ENCODE assay signal across 8 cellular contexts in genomic region chr13:114115191-114115671, GRCh38. TPM values are rescaled to one million over a fixed set of nuclear protein-coding genes. Genes with fewer than 3 reads are reported as not detected.
DNase-seq lines count a peak whose midpoint lies in the region; ATAC-seq and TF ChIP-seq lines count a peak whose summit lies in the region.

No MANE protein-coding gene starts in this region.

- intact Hi-C loops in sigmoid colon (cut with DNase I) = no loop called here

- peaks cover 0 to 6% (median 0%) of the 10 kb centered on the region in 7 donors for H3K9me3 Mint-ChIP-seq in CD4-positive, CD25-positive, alpha-beta regulatory T cell

- TF ChIP-seq EP300 in gastroesophageal sphincter (IDR thresholded peaks at IDR 0.05) (no peak), sigmoid colon (IDR thresholded peaks at IDR 0.05) (no peak)

- no peaks in the 10 kb centered on the region for H3K9me3 ChIP-seq in CD4-positive, CD25-positive, alpha-beta regulatory T cell (ENCODE audit: control insufficient read depth in 2 of 2, low read length in 2 of 2)
- H3K9me3 ChIP-seq in gastroesophageal sphincter = no peaks in the 10 kb centered on the region
- H3K9me3 ChIP-seq in sigmoid colon = no peaks in the 10 kb centered on the region

- no peak overlapping the region for H3K4me3 ChIP-seq in CD4-positive, CD25-positive, alpha-beta regulatory T cell (ENCODE audit: low read depth, low read length)
- H3K4me3 ChIP-seq in WI38 (ENCODE audit: low read depth, low read length) = 0 out of 2 replicates have a peak overlapping the region, but pooled peaks have one; percentile 5
- H3K4me3 ChIP-seq in gastroesophageal sphincter = no peak overlapping the region
- no peak overlapping the region for H3K4me3 ChIP-seq in sigmoid colon

- peaks cover 34% of the 10 kb centered on the region for H3K36me3 ChIP-seq in CD4-positive, CD25-positive, alpha-beta regulatory T cell (ENCODE audit: control insufficient read depth, insufficient read depth, low read length)
- H3K36me3 ChIP-seq in gastroesophageal sphincter (peaks cover 0 to 17% of the 10 kb centered on the region in 2 donors), sigmoid colon (no peaks in the 10 kb centered on the region)

- H3K27ac ChIP-seq in CD4-positive, CD25-positive, alpha-beta regulatory T cell (ENCODE audit: insufficient read depth, low read length, poor library complexity, severe bottlenecking) = peak overlapping the region; percentile 65
- peak overlapping the region in 3 of 4 donors; percentile 37 to 55 (median 38) for H3K27ac ChIP-seq in gastroesophageal sphincter
- H3K27ac ChIP-seq in sigmoid colon = peak overlapping the region in 3 of 4 donors; percentile 25 to 38 (median 28)

- no peak for TF ChIP-seq POLR2A in gastroesophageal sphincter (IDR thresholded peaks at IDR 0.05)
- no peak for TF ChIP-seq POLR2A in sigmoid colon (IDR thresholded peaks at IDR 0.05)

- no peaks in the 10 kb centered on the region for H3K27me3 ChIP-seq in CD4-positive, CD25-positive, alpha-beta regulatory T cell (ENCODE audit: control insufficient read depth, insufficient read depth, low read length)
- H3K27me3 ChIP-seq in gastroesophageal sphincter (no peaks in the 10 kb centered on the region), sigmoid colon (no peaks in the 10 kb centered on the region)

- H3K36me3 Mint-ChIP-seq in CD4-positive, CD25-positive, alpha-beta regulatory T cell = peaks cover 18% of the 10 kb centered on the region

- ATAC-seq in CD4-positive, CD25-positive, alpha-beta regulatory T cell (ENCODE audit: low read depth in 2 of 2) = peak in 1 of 2 donors; percentile 12
- ATAC-seq in HG02678 (IDR thresholded peaks at IDR 0.05; ENCODE audit: unreplicated experiment) = peak; percentile 62
- ATAC-seq in gastroesophageal sphincter = no peak

- 30% methylated on average over 9 of the region's 25 CpGs; no CpG with 5 or more reads in 1 of the 2 donors for WGBS in gastroesophageal sphincter (ENCODE audit: low coverage in 1 of 2), 2 donors
- WGBS in sigmoid colon, 2 donors = 10 to 51% methylated on average over 25 of the region's 25 CpGs

- TF ChIP-seq CTCF in WI38 (IDR thresholded peaks at IDR 0.05; ENCODE audit: low read depth, low read length) (peak; percentile 15; the same call in 1 of the 2 replicates), gastroesophageal sphincter (IDR thresholded peaks at IDR 0.05) (peak in 1 of 4 experiments; percentile 25), sigmoid colon (IDR thresholded peaks at IDR 0.05) (no peak)

- peaks cover 25 to 78% (median 47%) of the 10 kb centered on the region in 4 donors for H3K4me1 Mint-ChIP-seq in CD4-positive, CD25-positive, alpha-beta regulatory T cell

- H3K4me3 Mint-ChIP-seq in CD4-positive, CD25-positive, alpha-beta regulatory T cell = peak overlapping the region; percentile 46 to 83 (median 74)

- H3K27me3 Mint-ChIP-seq in CD4-positive, CD25-positive, alpha-beta regulatory T cell = peaks cover 6% of the 10 kb centered on the region

- H3K4me1 ChIP-seq in CD4-positive, CD25-positive, alpha-beta regulatory T cell (ENCODE audit: control insufficient read depth, insufficient read depth, low read length, poor library complexity, severe bottlenecking) = peaks cover 70% of the 10 kb centered on the region
- peaks cover 0 to 61% (median 12%) of the 10 kb centered on the region in 3 donors for H3K4me1 ChIP-seq in gastroesophageal sphincter
- H3K4me1 ChIP-seq in sigmoid colon = peaks cover 0 to 29% (median 14%) of the 10 kb centered on the region in 4 donors

- peak in 1 of 3 donors; percentile 41 for DNase-seq in CD4-positive, CD25-positive, alpha-beta regulatory T cell
- DNase-seq in sigmoid colon (peak; percentile 72), NCI-H146 treated with DMSO at 0.1 percent for 48 hours (lab: John Stamatoyannopoulos, UW; ENCODE audit: unreplicated experiment) (no peak), NCI-H524 (lab: John Stamatoyannopoulos, UW) (no peak), GM19240 (ENCODE audit: insufficient read length, low spot score) (no peak)

- H3K27ac Mint-ChIP-seq in CD4-positive, CD25-positive, alpha-beta regulatory T cell = peak overlapping the region; percentile 90 to 95 (median 94)

RNA-seq across cellular contexts. Expression of gene RASA3, which starts 17.2 kb away (rescaled TPM):
- total RNA-seq in CD4-positive, CD25-positive, alpha-beta regulatory T cell = 265 TPM
- 100 to 1,000 TPM in 1 of 4 donors, 10 to 100 TPM in 3; 93.8 to 116 (median 99.6) TPM for polyA plus RNA-seq in CD4-positive, CD25-positive, alpha-beta regulatory T cell
- total RNA-seq in gastroesophageal sphincter (10 to 100 TPM; 25.0 to 43.1 (median 30.2) TPM), sigmoid colon (10 to 100 TPM; 15.0 to 22.4 (median 17.8) TPM)
- polyA plus RNA-seq in sigmoid colon = 10 to 100 TPM in 1 of 3 donors, 1 to 10 TPM in 2; 4.2 to 16.9 (median 5.4) TPM
